ENCODE assay signal across 36 cellular contexts in genomic region chr12:111321317-111321716, GRCh38.
"Had no signal": no experiment of that assay in that cellular context is flagged by ENCODE, and none has a peak within 500 bp of the region (broad histone marks: within the 10 kb centered on the region; RNA-seq: fewer than 3 reads in every experiment).

No MANE protein-coding gene starts in this region.

- H3K27ac Mint-ChIP-seq: activated naive CD4-positive, alpha-beta T cell treated with anti-CD3 and anti-CD28 coated beads for 36 hours; activated naive CD4-positive, alpha-beta T cell treated with anti-CD3 and anti-CD28 coated beads, Interleukin-2, amount 10 ng/mL, durations not matched to agents 7 days and 5 days; activated naive CD4-positive, alpha-beta T cell treated with anti-CD3 and anti-CD28 coated beads, Interleukin-2, amount 50 U/mL, for 24 hours; activated naive CD4-positive, alpha-beta T cell treated with anti-CD3 and anti-CD28 coated beads, Interleukin-2, amount 50 U/mL, for 72 hours; activated naive CD8-positive, alpha-beta T cell; activated naive CD8-positive, alpha-beta T cell treated with anti-CD3 and anti-CD28 coated beads for 36 hours; activated naive CD8-positive, alpha-beta T cell treated with anti-CD3 and anti-CD28 coated beads, Interleukin-2, amount 10 ng/mL, durations not matched to agents 7 days and 5 days; activated naive CD8-positive, alpha-beta T cell treated with anti-CD3 and anti-CD28 coated beads, Interleukin-2, amount 50 U/mL, for 24 hours; activated T-cell treated with anti-CD3 and anti-CD28 coated beads, Interleukin-2, amount 50 U/mL, for 72 hours; activated T-helper 1 cell treated with anti-CD3 and anti-CD28 coated beads, Interleukin-12 subunit alpha, Interleukin-12 subunit beta, Interleukin-2, Interleukin-4 antibody, amounts not matched to agents 30 ng/mL and 10 ng/mL and 1 ng/mL, durations not matched to agents 14 hours and 24 hours and 36 hours; activated T-helper 17 cell treated with anti-CD3 and anti-CD28 coated beads, Interleukin-2, amount 50 U/mL, for 72 hours; activated T-helper 2 cell treated with anti-CD3 and anti-CD28 coated beads, Interferon-gamma antibody, Interleukin-2, Interleukin-4, amounts not matched to agents 10 μg/mL and 5 μg/mL and 100 μg/mL, durations not matched to agents 14 hours and 24 hours and 36 hours; brain had no signal

- H3K4me1 ChIP-seq: adrenal gland, ascending aorta, body of pancreas, breast epithelium had no signal

- H3K27ac ChIP-seq: adrenal gland, ascending aorta, body of pancreas, brain microvascular endothelial cell, breast epithelium, cardiac muscle cell had no signal

- H3K27me3 Mint-ChIP-seq: activated naive CD4-positive, alpha-beta T cell treated with anti-CD3 and anti-CD28 coated beads, Interleukin-2, amount 10 ng/mL, durations not matched to agents 7 days and 5 days; activated naive CD4-positive, alpha-beta T cell treated with anti-CD3 and anti-CD28 coated beads, Interleukin-2, amount 50 U/mL, for 24 hours; activated naive CD8-positive, alpha-beta T cell; activated naive CD8-positive, alpha-beta T cell treated with anti-CD3 and anti-CD28 coated beads, Interleukin-2, amount 50 U/mL, for 24 hours; brain had no signal

- H3K4me1 Mint-ChIP-seq: activated naive CD4-positive, alpha-beta T cell treated with anti-CD3 and anti-CD28 coated beads, Interleukin-2, amount 10 ng/mL, durations not matched to agents 7 days and 5 days; activated naive CD4-positive, alpha-beta T cell treated with anti-CD3 and anti-CD28 coated beads, Interleukin-2, amount 50 U/mL, for 24 hours; activated naive CD8-positive, alpha-beta T cell treated with anti-CD3 and anti-CD28 coated beads for 36 hours; activated naive CD8-positive, alpha-beta T cell treated with anti-CD3 and anti-CD28 coated beads, Interleukin-2, amount 10 ng/mL, durations not matched to agents 7 days and 5 days; activated naive CD8-positive, alpha-beta T cell treated with anti-CD3 and anti-CD28 coated beads, Interleukin-2, amount 50 U/mL, for 24 hours; activated T-helper 17 cell treated with anti-CD3 and anti-CD28 coated beads, Interleukin-2, amount 50 U/mL, for 72 hours; brain; central memory CD8-positive, alpha-beta T cell had no signal

- H3K36me3 ChIP-seq: adrenal gland, ascending aorta, brain microvascular endothelial cell, breast epithelium, cardiac muscle cell had no signal

- H3K36me3 Mint-ChIP-seq: activated naive CD4-positive, alpha-beta T cell treated with anti-CD3 and anti-CD28 coated beads, Interleukin-2, amount 10 ng/mL, durations not matched to agents 7 days and 5 days; activated naive CD4-positive, alpha-beta T cell treated with anti-CD3 and anti-CD28 coated beads, Interleukin-2, amount 50 U/mL, for 24 hours; activated naive CD4-positive, alpha-beta T cell treated with anti-CD3 and anti-CD28 coated beads, Interleukin-2, amount 50 U/mL, for 72 hours; activated naive CD8-positive, alpha-beta T cell; activated naive CD8-positive, alpha-beta T cell treated with anti-CD3 and anti-CD28 coated beads for 36 hours; activated naive CD8-positive, alpha-beta T cell treated with anti-CD3 and anti-CD28 coated beads, Interleukin-2, amount 10 ng/mL, durations not matched to agents 7 days and 5 days had no signal

- ATAC-seq: activated naive CD4-positive, alpha-beta T cell treated with anti-CD3 and anti-CD28 coated beads, Interleukin-2, amount 50 U/mL, for 72 hours; activated naive CD8-positive, alpha-beta T cell treated with anti-CD3 and anti-CD28 coated beads, Interleukin-2, amount 50 U/mL, for 24 hours; activated T-cell treated with anti-CD3 and anti-CD28 coated beads, Interleukin-2, amount 50 U/mL, for 4 hours; activated T-cell treated with anti-CD3 and anti-CD28 coated beads, Interleukin-2, amount 50 U/mL, for 72 hours; activated T-helper 17 cell treated with anti-CD3 and anti-CD28 coated beads, Interleukin-2, amount 50 U/mL, for 72 hours; body of pancreas had no signal

- H3K4me3 Mint-ChIP-seq: activated naive CD4-positive, alpha-beta T cell treated with anti-CD3 and anti-CD28 coated beads for 36 hours; activated naive CD4-positive, alpha-beta T cell treated with anti-CD3 and anti-CD28 coated beads, Interleukin-2, amount 10 ng/mL, durations not matched to agents 7 days and 5 days; activated naive CD4-positive, alpha-beta T cell treated with anti-CD3 and anti-CD28 coated beads, Interleukin-2, amount 50 U/mL, for 24 hours; activated naive CD8-positive, alpha-beta T cell; activated naive CD8-positive, alpha-beta T cell treated with anti-CD3 and anti-CD28 coated beads for 36 hours; activated naive CD8-positive, alpha-beta T cell treated with anti-CD3 and anti-CD28 coated beads, Interleukin-2, amount 10 ng/mL, durations not matched to agents 7 days and 5 days; activated naive CD8-positive, alpha-beta T cell treated with anti-CD3 and anti-CD28 coated beads, Interleukin-2, amount 50 U/mL, for 24 hours; activated T-cell treated with anti-CD3 and anti-CD28 coated beads, Interleukin-2, amount 50 U/mL, for 4 hours; activated T-cell treated with anti-CD3 and anti-CD28 coated beads, Interleukin-2, amount 50 U/mL, for 72 hours; activated T-helper 1 cell treated with anti-CD3 and anti-CD28 coated beads, Interleukin-12 subunit alpha, Interleukin-12 subunit beta, Interleukin-2, Interleukin-4 antibody, amounts not matched to agents 30 ng/mL and 10 ng/mL and 1 ng/mL, durations not matched to agents 14 hours and 24 hours and 36 hours; activated T-helper 17 cell treated with anti-CD3 and anti-CD28 coated beads, Interleukin-2, amount 50 U/mL, for 72 hours; brain; central memory CD8-positive, alpha-beta T cell had no signal

- H3K4me3 ChIP-seq: adrenal gland, ascending aorta, body of pancreas, breast epithelium, cardiac muscle cell had no signal

- DNase-seq: activated effector memory CD4-positive, alpha-beta T cell treated with anti-CD3 and anti-CD28 coated beads, Interleukin-2, amount 50 U/mL, for 16 hours; activated effector memory CD4-positive, alpha-beta T cell treated with Interleukin-2 at 50 U/mL for 16 hours; activated gamma-delta T cell; activated gamma-delta T cell treated with Interleukin-2 at 50 U/mL for 16 hours; activated naive CD4-positive, alpha-beta T cell; activated naive CD4-positive, alpha-beta T cell treated with anti-CD3 and anti-CD28 coated beads for 36 hours; activated naive CD4-positive, alpha-beta T cell treated with anti-CD3 and anti-CD28 coated beads, Interleukin-2, amount 10 ng/mL, durations not matched to agents 7 days and 5 days; activated naive CD4-positive, alpha-beta T cell treated with anti-CD3 and anti-CD28 coated beads, Interleukin-2, amount 50 U/mL, for 16 hours; activated naive CD4-positive, alpha-beta T cell treated with Interleukin-2 at 50 U/mL for 16 hours; activated naive CD8-positive, alpha-beta T cell treated with anti-CD3 and anti-CD28 coated beads for 36 hours; activated naive CD8-positive, alpha-beta T cell treated with anti-CD3 and anti-CD28 coated beads, Interleukin-2, amount 10 ng/mL, durations not matched to agents 7 days and 5 days; activated naive CD8-positive, alpha-beta T cell treated with anti-CD3 and anti-CD28 coated beads, Interleukin-2, amount 50 U/mL, for 24 hours; activated T-cell treated with anti-CD3 and anti-CD28 coated beads, Interleukin-2, amount 50 U/mL, for 4 hours; activated T-cell treated with anti-CD3 and anti-CD28 coated beads, Interleukin-2, amount 50 U/mL, for 48 hours; activated T-cell treated with anti-CD3 and anti-CD28 coated beads, Interleukin-2, amount 50 U/mL, for 72 hours; adrenal gland; amniotic stem cell; amygdala; anterior cingulate cortex; aorta; body of pancreas; brain microvascular endothelial cell; caudate nucleus; central memory CD4-positive, alpha-beta T cell; cerebellar nuclear complex had no signal

- H3K9me3 Mint-ChIP-seq: activated naive CD4-positive, alpha-beta T cell treated with anti-CD3 and anti-CD28 coated beads for 36 hours; activated naive CD4-positive, alpha-beta T cell treated with anti-CD3 and anti-CD28 coated beads, Interleukin-2, amount 10 ng/mL, durations not matched to agents 7 days and 5 days; activated naive CD4-positive, alpha-beta T cell treated with anti-CD3 and anti-CD28 coated beads, Interleukin-2, amount 50 U/mL, for 24 hours; activated naive CD4-positive, alpha-beta T cell treated with anti-CD3 and anti-CD28 coated beads, Interleukin-2, amount 50 U/mL, for 72 hours; activated naive CD8-positive, alpha-beta T cell treated with anti-CD3 and anti-CD28 coated beads for 36 hours; activated naive CD8-positive, alpha-beta T cell treated with anti-CD3 and anti-CD28 coated beads, Interleukin-2, amount 10 ng/mL, durations not matched to agents 7 days and 5 days; activated naive CD8-positive, alpha-beta T cell treated with anti-CD3 and anti-CD28 coated beads, Interleukin-2, amount 50 U/mL, for 24 hours; activated T-cell treated with anti-CD3 and anti-CD28 coated beads, Interleukin-2, amount 50 U/mL, for 4 hours; activated T-cell treated with anti-CD3 and anti-CD28 coated beads, Interleukin-2, amount 50 U/mL, for 72 hours; activated T-helper 1 cell treated with anti-CD3 and anti-CD28 coated beads, Interleukin-12 subunit alpha, Interleukin-12 subunit beta, Interleukin-2, Interleukin-4 antibody, amounts not matched to agents 30 ng/mL and 10 ng/mL and 1 ng/mL, durations not matched to agents 14 hours and 24 hours and 36 hours; activated T-helper 17 cell treated with anti-CD3 and anti-CD28 coated beads, Interleukin-2, amount 50 U/mL, for 72 hours; activated T-helper 2 cell treated with anti-CD3 and anti-CD28 coated beads, Interferon-gamma antibody, Interleukin-2, Interleukin-4, amounts not matched to agents 10 μg/mL and 5 μg/mL and 100 μg/mL, durations not matched to agents 14 hours and 24 hours and 36 hours; brain; central memory CD8-positive, alpha-beta T cell had no signal

- H3K9me3 ChIP-seq: adrenal gland, ascending aorta, body of pancreas, breast epithelium had no signal
